8 cellular contexts compared by ENCODE assay signal in the genomic region with DNA sequence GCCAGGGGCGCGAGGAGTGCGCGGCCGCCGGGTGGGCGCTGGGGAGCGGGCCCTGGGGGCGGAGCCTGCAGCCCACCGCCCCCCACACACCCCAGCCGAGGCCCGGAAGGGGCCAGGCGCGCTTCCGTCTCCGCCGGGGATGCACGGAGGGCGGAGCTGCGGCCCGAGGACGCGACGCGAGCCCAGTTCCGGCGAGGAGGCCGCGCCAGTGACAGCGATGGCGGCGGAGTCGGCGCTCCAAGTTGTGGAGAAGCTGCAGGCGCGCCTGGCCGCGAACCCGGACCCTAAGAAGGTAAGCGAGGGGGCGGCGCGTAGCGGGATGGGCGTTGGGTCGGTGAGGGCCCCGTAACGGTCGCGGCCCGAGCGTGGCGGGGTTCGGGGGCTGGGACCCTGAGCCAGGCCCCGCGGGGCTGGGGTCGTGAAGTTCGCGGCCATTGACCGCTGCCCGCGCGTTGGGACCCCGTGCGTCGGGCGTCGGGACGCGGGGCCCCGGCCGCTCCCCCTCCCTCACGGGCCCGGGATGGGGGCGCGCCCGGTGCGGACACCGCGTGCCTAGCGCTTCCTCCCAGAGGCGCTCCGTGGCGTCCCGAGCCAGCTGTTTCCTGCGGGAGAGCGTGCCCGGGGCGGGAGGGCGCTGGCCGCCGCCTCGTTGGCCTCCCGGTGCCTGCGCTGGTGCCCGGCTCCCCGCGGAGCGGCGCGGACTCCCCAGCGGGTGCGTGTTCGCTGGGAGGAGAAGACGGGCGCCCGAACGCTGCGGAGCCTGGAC. TPM values are rescaled to one million over a fixed set of nuclear protein-coding genes. Genes with fewer than 3 reads are reported as not detected.
DNase-seq lines count a peak whose midpoint lies in the region; TF ChIP-seq lines count a peak whose summit lies in the region.

A gene with protein sequence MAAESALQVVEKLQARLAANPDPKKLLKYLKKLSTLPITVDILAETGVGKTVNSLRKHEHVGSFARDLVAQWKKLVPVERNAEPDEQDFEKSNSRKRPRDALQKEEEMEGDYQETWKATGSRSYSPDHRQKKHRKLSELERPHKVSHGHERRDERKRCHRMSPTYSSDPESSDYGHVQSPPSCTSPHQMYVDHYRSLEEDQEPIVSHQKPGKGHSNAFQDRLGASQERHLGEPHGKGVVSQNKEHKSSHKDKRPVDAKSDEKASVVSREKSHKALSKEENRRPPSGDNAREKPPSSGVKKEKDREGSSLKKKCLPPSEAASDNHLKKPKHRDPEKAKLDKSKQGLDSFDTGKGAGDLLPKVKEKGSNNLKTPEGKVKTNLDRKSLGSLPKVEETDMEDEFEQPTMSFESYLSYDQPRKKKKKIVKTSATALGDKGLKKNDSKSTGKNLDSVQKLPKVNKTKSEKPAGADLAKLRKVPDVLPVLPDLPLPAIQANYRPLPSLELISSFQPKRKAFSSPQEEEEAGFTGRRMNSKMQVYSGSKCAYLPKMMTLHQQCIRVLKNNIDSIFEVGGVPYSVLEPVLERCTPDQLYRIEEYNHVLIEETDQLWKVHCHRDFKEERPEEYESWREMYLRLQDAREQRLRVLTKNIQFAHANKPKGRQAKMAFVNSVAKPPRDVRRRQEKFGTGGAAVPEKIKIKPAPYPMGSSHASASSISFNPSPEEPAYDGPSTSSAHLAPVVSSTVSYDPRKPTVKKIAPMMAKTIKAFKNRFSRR (plus strand): TSS at position 185 of the 766 bp plus-strand sequence. CDS start 33 bp downstream, at position 218.

- H3K36me3 ChIP-seq in H7 (replicated peaks; ENCODE audit: control insufficient read depth, insufficient read depth, low read length) (no peaks in the 10 kb centered on the region), MM.1S (replicated peaks; ENCODE audit: insufficient read depth, low read length) (no peaks in the 10 kb centered on the region), ascending aorta (peaks cover 0 to 7% of the 10 kb centered on the region in 2 donors)

- H3K9ac ChIP-seq in MM.1S (ENCODE audit: low read length): peak within 1 kb of the TSS; percentile 79

- peak within 1 kb of the TSS; percentile 44; the same call in 1 of the 2 replicates for H3K27ac ChIP-seq in MM.1S (ENCODE audit: low read length)
- peak within 1 kb of the TSS; percentile 81 to 87 for H3K27ac ChIP-seq in ascending aorta

- DNase-seq in H7: peak; percentile 99
- peak; percentile 81 for DNase-seq in MM.1S
- peak; percentile 66 for DNase-seq in T-helper 22 cell (ENCODE audit: low read depth)
- peak in 1 of 2 donors; percentile 78 for DNase-seq in ascending aorta (ENCODE audit: low spot score in 2 of 2)
- DNase-seq in hepatic stellate cell (ENCODE audit: low spot score): peak; percentile 89
- peak; percentile 89 for DNase-seq in retina
- DNase-seq in cortex of kidney (lab: John Stamatoyannopoulos, UW): no peak

- peaks cover 52% of the 10 kb centered on the region for H3K79me2 ChIP-seq in MM.1S (ENCODE audit: low read length)

- TF ChIP-seq CTCF in MM.1S (IDR thresholded peaks at IDR 0.05; ENCODE audit: low read length) (no peak), ascending aorta (IDR thresholded peaks at IDR 0.05) (no peak)

- H3K9me2 ChIP-seq in MM.1S (replicated peaks; ENCODE audit: insufficient read depth, low read length): no peaks in the 10 kb centered on the region

- H3F3A ChIP-seq in MM.1S (ENCODE audit: insufficient read depth, low read length): peaks cover 15% of the 10 kb centered on the region

- H3K27me3 ChIP-seq in H7 (ENCODE audit: control insufficient read depth, insufficient read depth, low read length): no peaks in the 10 kb centered on the region
- no peaks in the 10 kb centered on the region for H3K27me3 ChIP-seq in MM.1S (replicated peaks; ENCODE audit: insufficient read depth, low read length)
- no peaks in the 10 kb centered on the region for H3K27me3 ChIP-seq in ascending aorta

- H3K9me3 ChIP-seq in MM.1S (replicated peaks; ENCODE audit: insufficient read depth, low read length) (no peaks in the 10 kb centered on the region), ascending aorta (no peaks in the 10 kb centered on the region)

- intact Hi-C loops in ascending aorta (cut with DNase I): loop anchor here (5.0 kb wide), 1 partner anchor 51 kb away; a partner anchor contains a TSS

- H3K4me3 ChIP-seq in GM08714 (ENCODE audit: low read length) (peak within 1 kb of the TSS; percentile 95), H7 (ENCODE audit: insufficient read depth, low read depth, low read length) (peak within 1 kb of the TSS; percentile 91), MM.1S (ENCODE audit: low read length) (peak within 1 kb of the TSS; percentile 75), ascending aorta (peak within 1 kb of the TSS; percentile 74 to 98)

- H3K4me2 ChIP-seq in MM.1S (ENCODE audit: low read depth, low read length): peak within 1 kb of the TSS; percentile 88

- peaks cover 21% of the 10 kb centered on the region for H4K20me1 ChIP-seq in MM.1S (ENCODE audit: insufficient read depth, low read length)

- H3K4me1 ChIP-seq in MM.1S (ENCODE audit: low read length) (no peaks in the 10 kb centered on the region), ascending aorta (peaks cover 4 to 12% of the 10 kb centered on the region in 2 donors)

- peak within 1 kb of the TSS; percentile 71 for H2AFZ ChIP-seq in MM.1S (ENCODE audit: low read length)

RNA-seq across cellular contexts. Expression of the gene that starts here (rescaled TPM):
- 54.0 and 55.4 TPM in 2 replicates for total RNA-seq in H7 (2014; rRNA removed; shearing (Covaris generic))
- total RNA-seq in ascending aorta: 22.6 TPM
